In the genomic region with DNA sequence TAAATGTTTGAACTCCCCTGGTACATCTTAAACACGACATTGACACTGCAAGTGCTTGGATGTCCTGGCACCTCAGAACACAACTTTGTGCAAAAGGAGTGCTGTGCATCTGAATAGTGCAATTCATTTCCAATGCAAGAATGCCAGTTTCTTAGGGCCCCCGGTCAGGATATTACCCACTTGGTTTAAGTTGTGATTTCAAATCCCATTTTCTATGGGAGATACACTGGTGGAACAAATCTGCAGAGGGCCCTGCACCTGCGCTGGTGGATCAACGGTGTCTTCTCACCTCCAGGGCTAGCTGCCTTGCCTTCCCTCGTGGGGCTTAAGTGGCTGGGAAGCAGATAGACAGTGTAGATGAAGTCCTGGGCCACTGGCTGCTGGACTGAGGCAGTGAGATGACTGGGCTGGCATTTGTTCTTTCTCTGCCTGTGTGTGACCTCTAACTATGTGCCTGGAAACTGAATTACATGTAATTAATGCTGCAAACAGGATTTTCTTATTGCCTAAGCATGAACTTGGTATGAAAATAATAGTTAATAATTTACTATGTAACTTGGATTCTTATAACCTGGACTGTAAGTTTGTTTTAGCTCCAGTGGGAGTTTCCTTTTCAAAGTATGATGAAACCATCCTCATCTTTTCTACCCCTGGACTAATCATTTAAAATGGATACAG, we compare ENCODE assay signal across 15 cellular contexts. TPM values are rescaled to one million over a fixed set of nuclear protein-coding genes. Genes with fewer than 3 reads are reported as not detected.
DNase-seq lines count a peak whose midpoint lies in the region; ATAC-seq, FAIRE-seq and TF ChIP-seq lines count a peak whose summit lies in the region.
"Had no signal": no experiment of that assay in that cellular context is flagged by ENCODE, and none has a peak within 500 bp of the region (broad histone marks: within the 10 kb centered on the region; RNA-seq: fewer than 3 reads in every experiment).

No MANE protein-coding gene starts in this region.

- H3K27ac Mint-ChIP-seq in CD4-positive, alpha-beta memory T cell, result peak overlapping the region; percentile 13 to 81 (median 33)
- H3K27ac Mint-ChIP-seq in T-cell, result peak overlapping the region; percentile 28 to 72

- WGBS in pancreas, 2 donors, result 11 to 20% methylated on average over 5 of the region's 5 CpGs

- POLR2A ChIA-PET in CD4-positive, alpha-beta memory T cell (lab: Charles Lee; ENCODE audit: partially characterized antibody), result interaction anchor here (1.3 to 1.5 kb wide), 2 partner anchors 14 to 16 kb away, joined by 4 read pairs; no protein-coding TSS in a partner anchor
- POLR2A ChIA-PET in T-cell (lab: Charles Lee), result no interaction called here

- no peak overlapping the region for H3K4me3 ChIP-seq in CD4-positive, alpha-beta memory T cell (ENCODE audit: low read length in 2 of 2)
- H3K4me3 ChIP-seq in pancreas, result no peak overlapping the region
- H3K4me3 ChIP-seq in uterus, result no peak overlapping the region
- H3K4me3 ChIP-seq: testis had no signal

- no peaks in the 10 kb centered on the region for H3K9me3 ChIP-seq in CD4-positive, alpha-beta memory T cell (ENCODE audit: control insufficient read depth in 1 of 2, low read length in 2 of 2)
- no peaks in the 10 kb centered on the region for H3K9me3 ChIP-seq in pancreas
- no peaks in the 10 kb centered on the region for H3K9me3 ChIP-seq in uterus
- H3K9me3 ChIP-seq: testis had no signal

- peaks cover 48% of the 10 kb centered on the region for H3K36me3 ChIP-seq in CD4-positive, alpha-beta memory T cell (ENCODE audit: insufficient read depth, low read length)
- H3K36me3 ChIP-seq in pancreas (peaks cover 0 to 17% (median 12%) of the 10 kb centered on the region in 3 donors), uterus (no peaks in the 10 kb centered on the region)

- no peak for ATAC-seq in T-cell (replicated peaks in 1 of 4)
- ATAC-seq in left ventricle myocardium superior, result peak; percentile 63
- peak; percentile 61 to 70 (median 63) for ATAC-seq in pancreas
- ATAC-seq in HG03025 (IDR thresholded peaks at IDR 0.05; ENCODE audit: low FRiP score, unreplicated experiment), result no peak

- CTCF ChIA-PET in CD4-positive, alpha-beta memory T cell (lab: Charles Lee; ENCODE audit: partially characterized antibody), result no interaction called here
- CTCF ChIA-PET in T-cell (lab: Charles Lee), result no interaction called here

- FAIRE-seq in pancreas (lab: Jason Lieb, UNC), result no peak

- H3K4me1 ChIP-seq in CD4-positive, alpha-beta memory T cell (ENCODE audit: insufficient read depth, low read length), result peaks cover 89% of the 10 kb centered on the region
- peaks cover 24 to 68% (median 56%) of the 10 kb centered on the region in 3 donors for H3K4me1 ChIP-seq in pancreas
- peaks cover 0 to 19% of the 10 kb centered on the region in 2 donors for H3K4me1 ChIP-seq in uterus

- no peak for TF ChIP-seq POLR2A in uterus (IDR thresholded peaks at IDR 0.05)

- no peaks in the 10 kb centered on the region for H3K27me3 ChIP-seq in CD4-positive, alpha-beta memory T cell (ENCODE audit: insufficient read depth, low read length)
- no peaks in the 10 kb centered on the region for H3K27me3 ChIP-seq in pancreas
- H3K27me3 ChIP-seq in uterus, result no peaks in the 10 kb centered on the region
- H3K27me3 ChIP-seq: testis had no signal

- H3K27me3 Mint-ChIP-seq in CD4-positive, alpha-beta memory T cell, result no peaks in the 10 kb centered on the region
- no peaks in the 10 kb centered on the region for H3K27me3 Mint-ChIP-seq in T-cell

- peaks cover 71 to 95% (median 85%) of the 10 kb centered on the region in 4 donors for H3K4me1 Mint-ChIP-seq in CD4-positive, alpha-beta memory T cell
- H3K4me1 Mint-ChIP-seq in T-cell, result peaks cover 95 to 99% (median 96%) of the 10 kb centered on the region in 3 donors

- no peak overlapping the region for H3K27ac ChIP-seq in CD4-positive, alpha-beta memory T cell (ENCODE audit: low read depth, low read length)
- H3K27ac ChIP-seq in pancreas (peak overlapping the region in 1 of 4 donors; percentile 31), uterus (no peak overlapping the region)
- H3K27ac ChIP-seq: testis had no signal

- no peaks in the 10 kb centered on the region for H3K9me3 Mint-ChIP-seq in CD4-positive, alpha-beta memory T cell
- H3K9me3 Mint-ChIP-seq in T-cell, result no peaks in the 10 kb centered on the region

- TF ChIP-seq CTCF in pancreas (IDR thresholded peaks at IDR 0.05) (no peak), uterus (IDR thresholded peaks at IDR 0.05) (no peak)

- intact Hi-C loops in CD4-positive, alpha-beta memory T cell (cut with micrococcal nuclease), result no loop called here
- intact Hi-C loops in left ventricle myocardium superior (cut with micrococcal nuclease) (no loop called here), pancreas (cut with DNase I) (no loop called here), uterus (cut with DNase I; ENCODE audit: low total_unique reads) (no loop called here)

- DNase-seq in CD4-positive, alpha-beta memory T cell, result no peak
- DNase-seq in T-cell (no peak), left ventricle myocardium superior (no peak), pancreas (no peak), HuH-7.5 (ENCODE audit: low spot score) (no peak), uterus (no peak), islet precursor cell (no peak)
- DNase-seq: cerebellar nuclear complex; DMS79 treated with DMSO at 0.1 percent for 48 hours; foreskin melanocyte; NCI-H524 treated with DMSO at 0.1 percent for 48 hours; stimulated activated CD4-positive, alpha-beta T cell treated with anti-CD3 and anti-CD28 coated beads, Interleukin-4, amount 100 ng/mL, for 24 hours; T-helper 1 cell; testis had no signal

- H3K36me3 Mint-ChIP-seq in CD4-positive, alpha-beta memory T cell, result peaks cover 28 to 86% of the 10 kb centered on the region in 2 donors
- H3K36me3 Mint-ChIP-seq in T-cell, result peaks cover 55% of the 10 kb centered on the region

- H3K4me3 Mint-ChIP-seq in CD4-positive, alpha-beta memory T cell, result peak overlapping the region in 7 of 8 donors; percentile 29 to 59 (median 39)
- H3K4me3 Mint-ChIP-seq in T-cell, result peak overlapping the region in 1 of 3 donors; percentile 63

RNA-seq across cellular contexts. Expression of gene HAPSTR1, which starts 20.9 kb away (rescaled TPM):
- total RNA-seq in CD4-positive, alpha-beta memory T cell, result 10 to 100 TPM; 89.6 to 90.5 TPM
- polyA plus RNA-seq in CD4-positive, alpha-beta memory T cell, result 10 to 100 TPM in 1 of 2 donors, 1 to 10 TPM in 1; 7.2 to 21.1 TPM
- 100 to 1,000 TPM in 2 of 5 donors, 10 to 100 TPM in 3; 79.3 to 123 (median 87.1) TPM for total RNA-seq in T-cell
- 53.0 TPM for total RNA-seq in left ventricle myocardium superior
- total RNA-seq in pancreas, result 10 to 100 TPM; 17.1 to 35.5 (median 23.6) TPM
- 10 to 100 TPM in 1 of 2 donors, 1 to 10 TPM in 1; 6.0 to 10.9 TPM for polyA plus RNA-seq in pancreas
- total RNA-seq in uterus, result 100 to 1,000 TPM in 1 of 4 donors, 10 to 100 TPM in 3; 16.1 to 113 (median 45.9) TPM

Comparison
In these comparisons a context has a peak if more than half of its experiments do, and no peak if none do; other contexts are left out.
1. ATAC-seq: peak in left ventricle myocardium superior (single experiment) and pancreas (4 of 4); none in T-cell (0 of 4) and HG03025 (single experiment).